Comparison of ENCODE assay signal across 25 cellular contexts in genomic region chr17:44760474-44761308, GRCh38. TPM values are rescaled to one million over a fixed set of nuclear protein-coding genes. Genes with fewer than 3 reads are reported as not detected.
DNase-seq lines count a peak whose midpoint lies in the region; ATAC-seq and TF ChIP-seq lines count a peak whose summit lies in the region.
"Had no signal": no experiment of that assay in that cellular context is flagged by ENCODE, and none has a peak within 500 bp of the region (broad histone marks: within the 10 kb centered on the region; RNA-seq: fewer than 3 reads in every experiment).

No MANE protein-coding gene starts in this region.

- peaks cover 11% of the 10 kb centered on the region for H3K9me3 Mint-ChIP-seq in glutamatergic neuron (ENCODE audit: unreplicated experiment)
- H3K9me3 Mint-ChIP-seq in activated T-cell treated with anti-CD3 and anti-CD28 coated beads, Interleukin-2, amount 50 U/mL, for 4 hours, result no peaks in the 10 kb centered on the region
- H3K9me3 Mint-ChIP-seq: activated naive CD4-positive, alpha-beta T cell treated with anti-CD3 and anti-CD28 coated beads, Interleukin-2, amount 50 U/mL, for 24 hours; GM23338; stimulated activated naive CD8-positive, alpha-beta T cell treated with anti-CD3 and anti-CD28 coated beads, Interleukin-15, amount 100 ng/mL, for 72 hours had no signal

- H3K9me3 ChIP-seq in left ventricle myocardium inferior (replicated peaks), result no peaks in the 10 kb centered on the region
- no peaks in the 10 kb centered on the region for H3K9me3 ChIP-seq in right atrium auricular region
- no peaks in the 10 kb centered on the region for H3K9me3 ChIP-seq in effector memory CD4-positive, alpha-beta T cell (ENCODE audit: control insufficient read depth, low read length)
- H3K9me3 ChIP-seq: A549, ascending aorta, BLaER1, tibial artery had no signal

- H3K27ac Mint-ChIP-seq in glutamatergic neuron (ENCODE audit: unreplicated experiment), result peak overlapping the region; percentile 96
- H3K27ac Mint-ChIP-seq: activated naive CD4-positive, alpha-beta T cell treated with anti-CD3 and anti-CD28 coated beads, Interleukin-2, amount 50 U/mL, for 24 hours; GM23338; stimulated activated naive CD8-positive, alpha-beta T cell treated with anti-CD3 and anti-CD28 coated beads, Interleukin-15, amount 100 ng/mL, for 72 hours had no signal

- peak overlapping the region; percentile 96 for H3K4me3 Mint-ChIP-seq in glutamatergic neuron (ENCODE audit: unreplicated experiment)
- H3K4me3 Mint-ChIP-seq in activated T-cell treated with anti-CD3 and anti-CD28 coated beads, Interleukin-2, amount 50 U/mL, for 4 hours, result no peak overlapping the region
- H3K4me3 Mint-ChIP-seq: activated naive CD4-positive, alpha-beta T cell treated with anti-CD3 and anti-CD28 coated beads, Interleukin-2, amount 50 U/mL, for 24 hours; GM23338 had no signal

- H3K27me3 ChIP-seq in left ventricle myocardium inferior (ENCODE audit: low read depth) (peaks cover 45% of the 10 kb centered on the region), right atrium auricular region (peaks cover 0 to 6% of the 10 kb centered on the region in 2 donors)
- peaks cover 24% of the 10 kb centered on the region for H3K27me3 ChIP-seq in effector memory CD4-positive, alpha-beta T cell (replicated peaks; ENCODE audit: control insufficient read depth, insufficient read depth, low read length, poor library complexity, severe bottlenecking)

- H3K27ac ChIP-seq in left ventricle myocardium inferior (replicated peaks), result no peak overlapping the region
- H3K27ac ChIP-seq in right atrium auricular region, result no peak overlapping the region
- no peak overlapping the region for H3K27ac ChIP-seq in effector memory CD4-positive, alpha-beta T cell (ENCODE audit: insufficient read depth, low read length, poor library complexity, severe bottlenecking)
- H3K27ac ChIP-seq: A549, ascending aorta, BLaER1, foreskin keratinocyte, hepatocyte, PC-9, tibial artery had no signal

- H3K36me3 ChIP-seq in left ventricle myocardium inferior (no peaks in the 10 kb centered on the region), right atrium auricular region (no peaks in the 10 kb centered on the region)
- H3K36me3 ChIP-seq in effector memory CD4-positive, alpha-beta T cell (ENCODE audit: control insufficient read depth, insufficient read depth, low read length), result no peaks in the 10 kb centered on the region
- H3K36me3 ChIP-seq: ascending aorta, BLaER1, tibial artery had no signal

- H3K4me3 ChIP-seq in left ventricle myocardium inferior (peak overlapping the region; percentile 74), right atrium auricular region (no peak overlapping the region)
- no peak overlapping the region for H3K4me3 ChIP-seq in effector memory CD4-positive, alpha-beta T cell (ENCODE audit: insufficient read depth, low read depth, low read length, poor library complexity, severe bottlenecking)
- H3K4me3 ChIP-seq: A549, BLaER1, GM23338, hepatocyte, PC-9, tibial artery had no signal

- no peak for ATAC-seq in activated T-cell treated with anti-CD3 and anti-CD28 coated beads, Interleukin-2, amount 50 U/mL, for 4 hours
- no peak for ATAC-seq in HG02938 (IDR thresholded peaks at IDR 0.05; ENCODE audit: unreplicated experiment)
- ATAC-seq: foreskin keratinocyte had no signal

- peaks cover 11% of the 10 kb centered on the region for H3K27me3 Mint-ChIP-seq in glutamatergic neuron (ENCODE audit: unreplicated experiment)
- peaks cover 50% of the 10 kb centered on the region for H3K27me3 Mint-ChIP-seq in activated T-cell treated with anti-CD3 and anti-CD28 coated beads, Interleukin-2, amount 50 U/mL, for 4 hours (ENCODE audit: low read depth)

- no peaks in the 10 kb centered on the region for H3K36me3 Mint-ChIP-seq in glutamatergic neuron (ENCODE audit: unreplicated experiment)
- H3K36me3 Mint-ChIP-seq in activated T-cell treated with anti-CD3 and anti-CD28 coated beads, Interleukin-2, amount 50 U/mL, for 4 hours (ENCODE audit: insufficient read depth), result no peaks in the 10 kb centered on the region
- H3K36me3 Mint-ChIP-seq: activated naive CD4-positive, alpha-beta T cell treated with anti-CD3 and anti-CD28 coated beads, Interleukin-2, amount 50 U/mL, for 24 hours had no signal

- no peak for TF ChIP-seq CTCF in left ventricle myocardium inferior (IDR thresholded peaks at IDR 0.05; ENCODE audit: borderline replicate concordance)
- no peak for TF ChIP-seq CTCF in right atrium auricular region (IDR thresholded peaks at IDR 0.05)
- no peak for TF ChIP-seq CTCF in glutamatergic neuron (IDR thresholded peaks at IDR 0.05; ENCODE audit: partially characterized antibody, unreplicated experiment)

- H3K4me1 Mint-ChIP-seq in glutamatergic neuron (ENCODE audit: low read depth, unreplicated experiment), result peaks cover 37% of the 10 kb centered on the region
- H3K4me1 Mint-ChIP-seq in activated T-cell treated with anti-CD3 and anti-CD28 coated beads, Interleukin-2, amount 50 U/mL, for 4 hours (ENCODE audit: low read depth), result peaks cover 1% of the 10 kb centered on the region
- H3K4me1 Mint-ChIP-seq: activated naive CD4-positive, alpha-beta T cell treated with anti-CD3 and anti-CD28 coated beads, Interleukin-2, amount 50 U/mL, for 24 hours; GM23338; stimulated activated naive CD8-positive, alpha-beta T cell treated with anti-CD3 and anti-CD28 coated beads, Interleukin-15, amount 100 ng/mL, for 72 hours had no signal

- H3K4me1 ChIP-seq in left ventricle myocardium inferior (peaks cover 36% of the 10 kb centered on the region), right atrium auricular region (peaks cover 0 to 31% of the 10 kb centered on the region in 2 donors)
- H3K4me1 ChIP-seq in effector memory CD4-positive, alpha-beta T cell (ENCODE audit: control insufficient read depth, insufficient read depth, low read length, poor library complexity, severe bottlenecking), result peaks cover 10% of the 10 kb centered on the region
- H3K4me1 ChIP-seq: foreskin keratinocyte had no signal

- intact Hi-C loops in left ventricle myocardium inferior (cut with micrococcal nuclease), result no loop called here

- DNase-seq in left ventricle myocardium inferior (no peak), right atrium auricular region (ENCODE audit: low spot score) (no peak), NCI-H524 (lab: John Stamatoyannopoulos, UW) (peak; percentile 73 to 85), glutamatergic neuron (peak; percentile 81), NCI-H345 treated with DMSO at 0.1 percent for 48 hours (lab: John Stamatoyannopoulos, UW; ENCODE audit: unreplicated experiment) (no peak)
- no peak for DNase-seq in activated T-cell treated with anti-CD3 and anti-CD28 coated beads, Interleukin-2, amount 50 U/mL, for 4 hours
- DNase-seq in effector memory CD4-positive, alpha-beta T cell, result no peak
- DNase-seq: activated CD4-positive, alpha-beta T cell treated with anti-CD3 and anti-CD28 coated beads for 48 hours; cerebellar nuclear complex; effector CD4-positive, alpha-beta T cell; erythroblast; foreskin keratinocyte; MM.1S; NCI-H1436 treated with DMSO at 0.1 percent for 48 hours; PC-9; SHP77 treated with DMSO at 0.1 percent for 48 hours; stimulated activated naive CD8-positive, alpha-beta T cell treated with anti-CD3 and anti-CD28 coated beads, Interleukin-15, amount 100 ng/mL, for 72 hours; tibial artery had no signal

RNA-seq across cellular contexts. Expression of gene ADAM11, which starts 1.9 kb away (rescaled TPM):
- total RNA-seq in left ventricle myocardium inferior (7.3 TPM), right atrium auricular region (10 to 100 TPM in 1 of 2 donors, 1 to 10 TPM in 1; 6.8 to 19.9 TPM), glutamatergic neuron (ENCODE audit: unreplicated experiment) (396 TPM)
- total RNA-seq in activated T-cell treated with anti-CD3 and anti-CD28 coated beads, Interleukin-2, amount 50 U/mL, for 4 hours, result under 1 TPM; 0.38 to 0.50 (median 0.41) TPM
- total RNA-seq: ascending aorta had no signal

RNA-seq across cellular contexts. Expression of gene DBF4B, which starts 52.2 kb away (rescaled TPM):
- total RNA-seq in left ventricle myocardium inferior, result 5.7 TPM
- total RNA-seq in right atrium auricular region, result 1 to 10 TPM; 2.3 to 4.4 TPM
- total RNA-seq in glutamatergic neuron (ENCODE audit: unreplicated experiment), result 15.5 TPM
- 1 to 10 TPM; 6.4 to 9.7 (median 9.1) TPM for total RNA-seq in activated T-cell treated with anti-CD3 and anti-CD28 coated beads, Interleukin-2, amount 50 U/mL, for 4 hours

Comparison
In these comparisons a context has a peak if more than half of its experiments do, and no peak if none do; other contexts are left out.
1. DNase-seq: peak in NCI-H524 (2 of 2) and glutamatergic neuron (single experiment); none in left ventricle myocardium inferior (single experiment), right atrium auricular region (single experiment), NCI-H345 treated with DMSO at 0.1 percent for 48 hours (single experiment), activated T-cell treated with anti-CD3 and anti-CD28 coated beads, Interleukin-2, amount 50 U/mL, for 4 hours (single experiment) and effector memory CD4-positive, alpha-beta T cell (0 of 3).
2. RNA of gene ADAM11, which starts 1.9 kb away (total RNA-seq): 396 TPM in glutamatergic neuron (single experiment); 6.8 to 19.9 TPM in right atrium auricular region, 7.3 TPM in left ventricle myocardium inferior (single experiment) and 0.38 to 0.50 TPM in activated T-cell treated with anti-CD3 and anti-CD28 coated beads, Interleukin-2, amount 50 U/mL, for 4 hours; every median in the first group is over 10 times any median in the second.